ENCODE assay signal across 19 cellular contexts in genomic region chr5:41286696-41287095, GRCh38.
DNase-seq lines count a peak whose midpoint lies in the region; ATAC-seq and TF ChIP-seq lines count a peak whose summit lies in the region.
"Had no signal": no experiment of that assay in that cellular context is flagged by ENCODE, and none has a peak within 500 bp of the region (broad histone marks: within the 10 kb centered on the region; RNA-seq: fewer than 3 reads in every experiment).

No MANE protein-coding gene starts in this region.

- intact Hi-C loops in Right ventricle myocardium inferior (cut with DNase I) = loop anchor here (10.0 kb wide), 1 partner anchor 548 kb away; no protein-coding TSS in a partner anchor
- intact Hi-C loops in cardiac septum (cut with DNase I) = no loop called here
- intact Hi-C loops in heart left ventricle (cut with DNase I) = no loop called here
- intact Hi-C loops in left ventricle myocardium superior (cut with micrococcal nuclease) = no loop called here
- intact Hi-C loops in left lung (cut with DNase I) = no loop called here

- TF ChIP-seq POLR2A in heart left ventricle (IDR thresholded peaks at IDR 0.05) = no peak

- no peaks in the 10 kb centered on the region for H3K36me3 Mint-ChIP-seq in activated CD8-positive, alpha-beta memory T cell treated with anti-CD3 and anti-CD28 coated beads, Interleukin-2, amount 10 ng/mL, durations not matched to agents 7 days and 5 days
- H3K36me3 Mint-ChIP-seq: CD4-positive, CD25-positive, alpha-beta regulatory T cell; CD8-positive, alpha-beta T cell had no signal

- H3K36me3 ChIP-seq in heart left ventricle (no peaks in the 10 kb centered on the region), left lung (no peaks in the 10 kb centered on the region)
- H3K36me3 ChIP-seq in effector memory CD4-positive, alpha-beta T cell (ENCODE audit: control insufficient read depth, insufficient read depth, low read length) = no peaks in the 10 kb centered on the region
- H3K36me3 ChIP-seq: BLaER1, HAP-1 had no signal

- no peaks in the 10 kb centered on the region for H3K9me3 ChIP-seq in heart left ventricle
- peaks cover 0 to 6% of the 10 kb centered on the region in 2 donors for H3K9me3 ChIP-seq in left lung
- no peaks in the 10 kb centered on the region for H3K9me3 ChIP-seq in effector memory CD4-positive, alpha-beta T cell (ENCODE audit: control insufficient read depth, low read length)
- H3K9me3 ChIP-seq: Caco-2, HAP-1 had no signal

- H3K4me1 ChIP-seq in heart left ventricle (peaks cover 0 to 11% (median 0%) of the 10 kb centered on the region in 12 donors), left lung (no peaks in the 10 kb centered on the region)
- H3K4me1 ChIP-seq in effector memory CD4-positive, alpha-beta T cell (ENCODE audit: control insufficient read depth, insufficient read depth, low read length, poor library complexity, severe bottlenecking) = no peaks in the 10 kb centered on the region
- H3K4me1 ChIP-seq: BLaER1, Caco-2, HAP-1 had no signal

- H3K27me3 ChIP-seq in heart left ventricle (no peaks in the 10 kb centered on the region), left lung (no peaks in the 10 kb centered on the region)
- H3K27me3 ChIP-seq in effector memory CD4-positive, alpha-beta T cell (replicated peaks; ENCODE audit: control insufficient read depth, insufficient read depth, low read length, poor library complexity, severe bottlenecking) = no peaks in the 10 kb centered on the region
- H3K27me3 ChIP-seq: BLaER1 had no signal

- H3K27ac ChIP-seq in heart left ventricle (peak overlapping the region in 6 of 12 donors; percentile 1 to 55 (median 39)), left lung (no peak overlapping the region)
- H3K27ac ChIP-seq in effector memory CD4-positive, alpha-beta T cell (ENCODE audit: insufficient read depth, low read length, poor library complexity, severe bottlenecking) = no peak overlapping the region
- H3K27ac ChIP-seq: 22Rv1, BLaER1, C4-2B had no signal

- TF ChIP-seq CTCF in heart left ventricle (IDR thresholded peaks at IDR 0.05) (no peak), left lung (IDR thresholded peaks at IDR 0.05) (no peak)

- H3K4me3 ChIP-seq in heart left ventricle = no peak overlapping the region
- H3K4me3 ChIP-seq in left lung = no peak overlapping the region
- H3K4me3 ChIP-seq in effector memory CD4-positive, alpha-beta T cell (ENCODE audit: insufficient read depth, low read depth, low read length, poor library complexity, severe bottlenecking) = no peak overlapping the region
- H3K4me3 ChIP-seq: BLaER1, HAP-1 had no signal

- peaks cover 3% of the 10 kb centered on the region for H3K27me3 Mint-ChIP-seq in activated CD8-positive, alpha-beta memory T cell treated with anti-CD3 and anti-CD28 coated beads, Interleukin-2, amount 10 ng/mL, durations not matched to agents 7 days and 5 days
- H3K27me3 Mint-ChIP-seq: B cell had no signal

- H3K27ac Mint-ChIP-seq in activated CD8-positive, alpha-beta memory T cell treated with anti-CD3 and anti-CD28 coated beads, Interleukin-2, amount 10 ng/mL, durations not matched to agents 7 days and 5 days = no peak overlapping the region
- H3K27ac Mint-ChIP-seq: B cell; CD4-positive, CD25-positive, alpha-beta regulatory T cell; CD8-positive, alpha-beta T cell; HFFc6 had no signal

- WGBS in heart left ventricle, 4 donors = 14 to 31% (median 25%) methylated on average over 2 of the region's 2 CpGs

- no peaks in the 10 kb centered on the region for H3K9me3 Mint-ChIP-seq in activated CD8-positive, alpha-beta memory T cell treated with anti-CD3 and anti-CD28 coated beads, Interleukin-2, amount 10 ng/mL, durations not matched to agents 7 days and 5 days (ENCODE audit: low read depth)
- H3K9me3 Mint-ChIP-seq: CD8-positive, alpha-beta T cell; HFFc6 had no signal

- no peak overlapping the region for H3K4me3 Mint-ChIP-seq in activated CD8-positive, alpha-beta memory T cell treated with anti-CD3 and anti-CD28 coated beads, Interleukin-2, amount 10 ng/mL, durations not matched to agents 7 days and 5 days
- H3K4me3 Mint-ChIP-seq: B cell; CD4-positive, CD25-positive, alpha-beta regulatory T cell; CD8-positive, alpha-beta T cell; HFFc6 had no signal

- ATAC-seq in Right ventricle myocardium inferior (peak; percentile 19), heart left ventricle (peak in 3 of 4 donors; percentile 41 to 73 (median 61)), left ventricle myocardium superior (peak; percentile 67), left lung (no peak)
- no peak for ATAC-seq in activated CD8-positive, alpha-beta memory T cell treated with anti-CD3 and anti-CD28 coated beads, Interleukin-2, amount 10 ng/mL, durations not matched to agents 7 days and 5 days
- ATAC-seq: CD8-positive, alpha-beta T cell had no signal

- H3K4me1 Mint-ChIP-seq in activated CD8-positive, alpha-beta memory T cell treated with anti-CD3 and anti-CD28 coated beads, Interleukin-2, amount 10 ng/mL, durations not matched to agents 7 days and 5 days = no peaks in the 10 kb centered on the region
- H3K4me1 Mint-ChIP-seq: B cell; CD4-positive, CD25-positive, alpha-beta regulatory T cell had no signal

- CTCF ChIA-PET in activated CD8-positive, alpha-beta memory T cell treated with anti-CD3 and anti-CD28 coated beads, Interleukin-2, amount 10 ng/mL, durations not matched to agents 7 days and 5 days (lab: Charles Lee) = no interaction called here

- DNase-seq in Right ventricle myocardium inferior (ENCODE audit: missing footprints) (no peak), cardiac septum (ENCODE audit: low spot score) (no peak), heart left ventricle (no peak), left ventricle myocardium superior (no peak), left lung (no peak)
- no peak for DNase-seq in activated CD8-positive, alpha-beta memory T cell treated with anti-CD3 and anti-CD28 coated beads, Interleukin-2, amount 10 ng/mL, durations not matched to agents 7 days and 5 days
- DNase-seq in effector memory CD4-positive, alpha-beta T cell = no peak
- DNase-seq: Caco-2; CD4-positive, CD25-positive, alpha-beta regulatory T cell; CD8-positive, alpha-beta T cell; DMS153; DND-41; GOT3; HFFc6 had no signal

Comparison
In these comparisons a context has a peak if more than half of its experiments do, and no peak if none do; other contexts are left out.
1. ATAC-seq: peak in Right ventricle myocardium inferior (single experiment), heart left ventricle (3 of 4) and left ventricle myocardium superior (single experiment); none in activated CD8-positive, alpha-beta memory T cell treated with anti-CD3 and anti-CD28 coated beads, Interleukin-2, amount 10 ng/mL, durations not matched to agents 7 days and 5 days (single experiment) and left lung (single experiment).